8 cellular contexts compared by ENCODE assay signal in the genomic region with DNA sequence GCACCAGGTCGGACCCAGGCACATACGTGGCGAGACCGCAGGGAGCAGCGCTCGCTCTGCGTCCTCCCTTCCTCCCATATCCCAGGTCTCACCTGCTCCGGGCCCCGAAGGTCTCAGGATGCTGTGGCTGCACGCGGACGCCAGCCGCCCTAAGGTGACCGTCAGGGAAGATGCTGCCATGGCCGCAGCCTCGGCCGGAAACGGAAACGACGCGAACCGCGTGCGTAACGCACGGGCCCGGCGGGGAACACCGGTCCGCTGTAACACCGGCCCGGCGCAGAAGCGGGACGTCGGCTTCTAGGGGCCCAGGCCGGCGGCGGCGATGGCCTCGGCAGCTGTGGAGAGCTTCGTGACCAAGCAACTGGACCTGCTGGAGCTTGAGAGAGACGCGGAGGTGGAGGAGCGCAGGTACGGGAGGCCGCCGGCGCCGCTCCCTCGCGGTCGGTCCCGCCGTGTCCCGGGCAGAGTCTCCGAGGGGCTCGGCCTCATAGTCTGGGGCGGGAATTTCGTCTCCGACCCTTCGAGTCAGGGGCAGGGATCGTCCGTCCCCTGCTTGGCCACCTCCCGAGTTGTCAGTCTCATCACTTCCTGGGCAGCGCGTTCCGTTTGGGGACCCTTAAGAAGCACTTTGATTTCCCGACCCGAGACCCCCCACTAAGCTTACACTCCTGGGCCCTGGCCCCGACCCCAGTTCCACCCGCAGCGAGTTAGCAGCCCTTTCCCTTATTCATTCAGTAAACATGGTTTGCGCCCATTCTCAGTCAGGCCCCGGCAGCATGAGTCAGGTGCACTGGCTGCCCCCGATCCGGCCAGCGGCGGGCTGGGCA. TPM values are rescaled to one million over a fixed set of nuclear protein-coding genes. Genes with fewer than 3 reads are reported as not detected.
DNase-seq lines count a peak whose midpoint lies in the region; ATAC-seq and TF ChIP-seq lines count a peak whose summit lies in the region.

A gene (plus strand): TSS at position 261 of the 827 bp plus-strand sequence. CDS start 62 bp downstream, at position 323.
A gene (minus strand): TSS at position 202 of the 827 bp plus-strand sequence. CDS start 22 bp downstream, at position 180.

- TF ChIP-seq CTCF in AG04450 (IDR thresholded peaks at IDR 0.05; ENCODE audit: low read depth, low read length), result no peak
- no peak for TF ChIP-seq CTCF in left lung (IDR thresholded peaks at IDR 0.05)

- POLR2A ChIA-PET in AG04450 (lab: Yijun Ruan, JAX), result interaction anchor here (1.7 kb wide), 1 partner anchor 109 kb away, joined by 4 read pairs; a partner anchor contains a TSS
- POLR2A ChIA-PET in activated CD4-positive, alpha-beta T cell treated with anti-CD3 and anti-CD28 coated beads, Interleukin-2, amount 10 ng/mL, durations not matched to agents 7 days and 5 days (lab: Charles Lee), result interaction anchor here (0.5 to 0.6 kb wide), 2 partner anchors 58 to 986 kb away, joined by 3 to 4 read pairs; no protein-coding TSS in a partner anchor

- H3K27me3 Mint-ChIP-seq in activated CD4-positive, alpha-beta T cell treated with anti-CD3 and anti-CD28 coated beads, Interleukin-2, amount 10 ng/mL, durations not matched to agents 7 days and 5 days, result no peaks in the 10 kb centered on the region
- no peaks in the 10 kb centered on the region for H3K27me3 Mint-ChIP-seq in dendritic cell treated with granulocyte-macrophage colony-stimulating factor and Interleukin-4, amounts not matched to agents 40 ng/mL and 50 ng/mL, for 4 days

- H3K9me3 Mint-ChIP-seq in activated CD4-positive, alpha-beta T cell treated with anti-CD3 and anti-CD28 coated beads, Interleukin-2, amount 10 ng/mL, durations not matched to agents 7 days and 5 days, result no peaks in the 10 kb centered on the region
- no peaks in the 10 kb centered on the region for H3K9me3 Mint-ChIP-seq in dendritic cell treated with granulocyte-macrophage colony-stimulating factor and Interleukin-4, amounts not matched to agents 40 ng/mL and 50 ng/mL, for 4 days

- H3K27ac Mint-ChIP-seq in activated CD4-positive, alpha-beta T cell treated with anti-CD3 and anti-CD28 coated beads, Interleukin-2, amount 10 ng/mL, durations not matched to agents 7 days and 5 days, result peak within 1 kb of the TSS; percentile 93
- peak within 1 kb of the TSS; percentile 88 for H3K27ac Mint-ChIP-seq in dendritic cell treated with granulocyte-macrophage colony-stimulating factor and Interleukin-4, amounts not matched to agents 40 ng/mL and 50 ng/mL, for 4 days

- H3K27ac ChIP-seq in AG04450 (ENCODE audit: low read depth, low read length) (peak within 1 kb of the TSS; percentile 70), left lung (peak within 1 kb of the TSS; percentile 74 to 80)

- intact Hi-C loops in dendritic cell treated with granulocyte-macrophage colony-stimulating factor and Interleukin-4, amounts not matched to agents 40 ng/mL and 50 ng/mL, for 4 days (cut with micrococcal nuclease), result loop anchor here (10.0 kb wide), 1 partner anchor 181 kb away; no protein-coding TSS in a partner anchor
- intact Hi-C loops in left lung (cut with DNase I), result no loop called here

- DNase-seq in AG04450 (ENCODE audit: low read depth, low spot score), result peak; percentile 44
- DNase-seq in NCI-H510A (lab: John Stamatoyannopoulos, UW), result peak; percentile 76
- DNase-seq in activated CD4-positive, alpha-beta T cell treated with anti-CD3 and anti-CD28 coated beads, Interleukin-2, amount 10 ng/mL, durations not matched to agents 7 days and 5 days, result peak; percentile 88
- peak; percentile 87 to 95 for DNase-seq in left lung
- DNase-seq in stimulated activated CD4-positive, alpha-beta T cell treated with anti-CD3 and anti-CD28 coated beads, Interleukin-2, amount 100 ng/mL, for 48 hours, result peak; percentile 82 to 89

- peaks cover 19% of the 10 kb centered on the region for H3K36me3 Mint-ChIP-seq in activated CD4-positive, alpha-beta T cell treated with anti-CD3 and anti-CD28 coated beads, Interleukin-2, amount 10 ng/mL, durations not matched to agents 7 days and 5 days (ENCODE audit: low read depth)
- peaks cover 70% of the 10 kb centered on the region for H3K36me3 Mint-ChIP-seq in dendritic cell treated with granulocyte-macrophage colony-stimulating factor and Interleukin-4, amounts not matched to agents 40 ng/mL and 50 ng/mL, for 4 days (ENCODE audit: low read depth)

- H3K4me3 Mint-ChIP-seq in activated CD4-positive, alpha-beta T cell treated with anti-CD3 and anti-CD28 coated beads, Interleukin-2, amount 10 ng/mL, durations not matched to agents 7 days and 5 days, result peak within 1 kb of the TSS; percentile 91
- H3K4me3 Mint-ChIP-seq in dendritic cell treated with granulocyte-macrophage colony-stimulating factor and Interleukin-4, amounts not matched to agents 40 ng/mL and 50 ng/mL, for 4 days, result peak within 1 kb of the TSS; percentile 90

- H3K4me1 Mint-ChIP-seq in activated CD4-positive, alpha-beta T cell treated with anti-CD3 and anti-CD28 coated beads, Interleukin-2, amount 10 ng/mL, durations not matched to agents 7 days and 5 days, result peaks cover 38% of the 10 kb centered on the region
- peaks cover 33% of the 10 kb centered on the region for H3K4me1 Mint-ChIP-seq in dendritic cell treated with granulocyte-macrophage colony-stimulating factor and Interleukin-4, amounts not matched to agents 40 ng/mL and 50 ng/mL, for 4 days (ENCODE audit: low read depth)

- peaks cover 13 to 24% of the 10 kb centered on the region in 2 donors for H3K4me1 ChIP-seq in left lung

- H3K9me3 ChIP-seq in AG04450 (ENCODE audit: control insufficient read depth, insufficient read depth, low read length) (no peaks in the 10 kb centered on the region; the same call in 1 of the 2 replicates), left lung (no peaks in the 10 kb centered on the region)

- H3K4me3 ChIP-seq in AG04450 (ENCODE audit: low read depth, low read length) (peak within 1 kb of the TSS; percentile 100), left lung (peak within 1 kb of the TSS; percentile 90 to 96)

- H3K27me3 ChIP-seq in AG04450 (ENCODE audit: control insufficient read depth, insufficient read depth, low read length), result no peaks in the 10 kb centered on the region
- H3K27me3 ChIP-seq in left lung, result no peaks in the 10 kb centered on the region

- H3K36me3 ChIP-seq in left lung, result peaks cover 0 to 38% of the 10 kb centered on the region in 2 donors

- CTCF ChIA-PET in AG04450 (lab: Charles Lee), result no interaction called here
- CTCF ChIA-PET in activated CD4-positive, alpha-beta T cell treated with anti-CD3 and anti-CD28 coated beads, Interleukin-2, amount 10 ng/mL, durations not matched to agents 7 days and 5 days (lab: Charles Lee), result no interaction called here

- ATAC-seq in GM18873 (IDR thresholded peaks at IDR 0.05; ENCODE audit: low FRiP score, unreplicated experiment) (peak; percentile 69), HG03139 (IDR thresholded peaks at IDR 0.05; ENCODE audit: unreplicated experiment) (peak; percentile 69), left lung (peak; percentile 99)

RNA-seq across cellular contexts. Expression of the first gene that starts in this region (rescaled TPM):
- 8.7 and 9.1 TPM in 2 replicates for polyA plus RNA-seq in AG04450 (2011; rRNA removed)
- polyA minus RNA-seq in AG04450 (2011; rRNA and poly(A)+ RNA removed), result 15.6 and 22.4 TPM in 2 replicates
- total RNA-seq in activated CD4-positive, alpha-beta T cell treated with anti-CD3 and anti-CD28 coated beads, Interleukin-2, amount 10 ng/mL, durations not matched to agents 7 days and 5 days, result 10 to 100 TPM; 23.9 to 28.3 TPM
- 10 to 100 TPM; 19.4 to 30.4 TPM for total RNA-seq in left lung

RNA-seq across cellular contexts. Expression of the second gene that starts in this region (rescaled TPM):
- polyA plus RNA-seq in AG04450 (2011; rRNA removed), result 36.4 and 46.8 TPM in 2 replicates
- 21.8 and 22.3 TPM in 2 replicates for polyA minus RNA-seq in AG04450 (2011; rRNA and poly(A)+ RNA removed)
- 10 to 100 TPM; 56.8 to 61.8 TPM for total RNA-seq in activated CD4-positive, alpha-beta T cell treated with anti-CD3 and anti-CD28 coated beads, Interleukin-2, amount 10 ng/mL, durations not matched to agents 7 days and 5 days
- total RNA-seq in left lung, result 10 to 100 TPM; 32.4 to 38.9 TPM

Comparison
In these comparisons a context has a peak if more than half of its experiments do, and no peak if none do; other contexts are left out.
1. Peak in every context shown above with its lines: DNase-seq, ATAC-seq, H3K4me3 ChIP-seq and H3K27ac ChIP-seq.